Comparison of ENCODE assay signal across 32 cellular contexts in the genomic region with DNA sequence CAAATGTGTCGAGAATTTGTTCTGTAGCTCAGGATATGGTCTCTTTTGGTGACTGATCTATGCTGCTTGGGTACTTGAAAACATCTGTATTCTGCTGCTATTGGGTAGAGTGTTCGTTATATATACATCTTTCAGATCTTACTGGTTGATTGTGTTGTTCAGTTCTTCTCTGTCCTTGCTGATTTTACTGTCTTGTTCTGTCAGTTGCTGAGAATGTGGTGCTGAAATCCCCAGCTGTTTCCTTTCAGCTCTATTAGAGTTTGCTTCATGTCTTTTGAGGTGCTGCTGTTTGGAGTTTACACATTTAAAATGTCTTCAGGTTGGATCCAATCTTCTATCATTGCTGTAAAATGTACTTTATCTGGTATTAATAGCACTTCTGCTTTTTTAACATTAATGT. TPM values are rescaled to one million over a fixed set of nuclear protein-coding genes. Genes with fewer than 3 reads are reported as not detected.
A peak's percentile ranks its signal among the peaks of the same experiment; 100 is the strongest.
DNase-seq lines count a peak whose midpoint lies in the region; ATAC-seq, FAIRE-seq and TF ChIP-seq lines count a peak whose summit lies in the region.
"Had no signal": no experiment of that assay in that cellular context is flagged by ENCODE, and none has a peak within 500 bp of the region (broad histone marks: within the 10 kb centered on the region; RNA-seq: fewer than 3 reads in every experiment).

No MANE protein-coding gene starts in this region.

- H3K79me2 ChIP-seq in OCI-LY7 (ENCODE audit: insufficient read depth, low read depth, low read length) (peaks cover 98% of the 10 kb centered on the region), endothelial cell of umbilical vein (ENCODE audit: control insufficient read depth, insufficient read depth, low read length) (no peaks in the 10 kb centered on the region)

- TF ChIP-seq POLR2A in endothelial cell of umbilical vein (IDR thresholded peaks at IDR 0.05; ENCODE audit: low read depth, low read length) = no peak

- dilution Hi-C loops in endothelial cell of umbilical vein (cut with MboI; ENCODE audit: extremely low pct_ligation_motif_present, low sequenced_read_pairs) = no loop called here

- peak; percentile 40 for FAIRE-seq in endothelial cell of umbilical vein (lab: Jason Lieb, UNC)
- FAIRE-seq: H1, K562, pancreas had no signal

- intact Hi-C loops in natural killer cell (cut with micrococcal nuclease) (no loop called here), OCI-LY7 (cut with micrococcal nuclease; ENCODE audit: unreplicated experiment) (no loop called here), endothelial cell of umbilical vein (cut with micrococcal nuclease) (no loop called here)

- H3K4me3 ChIP-seq in OCI-LY7 (ENCODE audit: low read depth, low read length, poor library complexity, severe bottlenecking) (no peak overlapping the region), endothelial cell of umbilical vein (replicated peaks in 1 of 3; ENCODE audit: insufficient read depth in 1 of 3, low read depth in 1 of 3, low read length in 3 of 3) (no peak overlapping the region)
- H3K4me3 ChIP-seq: A549, body of pancreas, esophagus squamous epithelium, heart right ventricle, K562, pancreas, thoracic aorta, uterus had no signal

- H3K36me3 Mint-ChIP-seq in natural killer cell treated with Interleukin-12 subunit alpha and Interleukin-12 subunit beta and Interleukin-15 and Interleukin-18, amount 100 ng/mL, for 72 hours = peaks cover 17% of the 10 kb centered on the region
- peaks cover 5% of the 10 kb centered on the region for H3K36me3 Mint-ChIP-seq in natural killer cell
- H3K36me3 Mint-ChIP-seq in stimulated activated memory B cell treated with anti-CD40 and anti-IgM and Interleukin-4, amounts not matched to agents 10 μg/mL and 1 μg/mL and 100 μg/mL, for 72 hours = peaks cover 84% of the 10 kb centered on the region

- H3K27ac ChIP-seq in OCI-LY7 (ENCODE audit: low read depth, low read length, poor library complexity, severe bottlenecking) (peak overlapping the region; percentile 31), endothelial cell of umbilical vein (ENCODE audit: insufficient read depth, low read depth, low read length) (no peak overlapping the region)
- H3K27ac ChIP-seq: A549, body of pancreas, esophagus squamous epithelium, heart right ventricle, pancreas, thoracic aorta, uterus, WERI-Rb-1 had no signal

- H3K36me3 ChIP-seq in OCI-LY7 (ENCODE audit: insufficient read depth, low read length) (peaks cover 95% of the 10 kb centered on the region), endothelial cell of umbilical vein (ENCODE audit: control insufficient read depth in 2 of 2, extremely low read depth in 1 of 2, insufficient read depth in 2 of 2, low read length in 2 of 2) (peaks cover 0 to 23% of the 10 kb centered on the region in 2 experiments)
- H3K36me3 ChIP-seq: pancreas, thoracic aorta, WERI-Rb-1 had no signal

- H2AFZ ChIP-seq in OCI-LY7 (ENCODE audit: low read length) = no peak overlapping the region
- no peak overlapping the region for H2AFZ ChIP-seq in endothelial cell of umbilical vein (ENCODE audit: low read depth, low read length)

- peaks cover 55% of the 10 kb centered on the region for H3K4me1 ChIP-seq in OCI-LY7 (ENCODE audit: insufficient read depth, low read length, poor library complexity, severe bottlenecking)
- no peaks in the 10 kb centered on the region for H3K4me1 ChIP-seq in endothelial cell of umbilical vein (ENCODE audit: control insufficient read depth, extremely low read depth, insufficient read depth, low read length)
- H3K4me1 ChIP-seq: A549, pancreas, uterus had no signal

- CTCF ChIA-PET in OCI-LY7 (lab: Charles Lee; ENCODE audit: unreplicated experiment) = no interaction called here
- CTCF ChIA-PET in endothelial cell of umbilical vein (lab: Charles Lee) = interaction anchor here (1.2 to 1.8 kb wide), 3 partner anchors 11 to 15 kb away, joined by 3 to 6 read pairs (median 6); no protein-coding TSS in a partner anchor

- H3K27ac Mint-ChIP-seq in natural killer cell treated with Interleukin-12 subunit alpha and Interleukin-12 subunit beta and Interleukin-15 and Interleukin-18, amount 100 ng/mL, for 72 hours = peak overlapping the region in 1 of 2 donors; percentile 13
- no peak overlapping the region for H3K27ac Mint-ChIP-seq in natural killer cell
- peak overlapping the region; percentile 13 for H3K27ac Mint-ChIP-seq in stimulated activated memory B cell treated with anti-CD40 and anti-IgM and Interleukin-4, amounts not matched to agents 10 μg/mL and 1 μg/mL and 100 μg/mL, for 72 hours
- H3K27ac Mint-ChIP-seq: activated CD4-positive, alpha-beta T cell treated with anti-CD3 and anti-CD28 coated beads, Interleukin-2, amount 10 ng/mL, durations not matched to agents 7 days and 5 days; nephron progenitor cell had no signal

- H3K27me3 ChIP-seq in endothelial cell of umbilical vein (ENCODE audit: control insufficient read depth in 2 of 2, insufficient read depth in 2 of 2, low read length in 2 of 2) = no peaks in the 10 kb centered on the region
- H3K27me3 ChIP-seq: body of pancreas, esophagus squamous epithelium, heart right ventricle, pancreas, uterus had no signal

- H3K4me3 Mint-ChIP-seq in natural killer cell treated with Interleukin-12 subunit alpha and Interleukin-12 subunit beta and Interleukin-15 and Interleukin-18, amount 100 ng/mL, for 72 hours = peak overlapping the region; percentile 8
- H3K4me3 Mint-ChIP-seq in natural killer cell = no peak overlapping the region
- H3K4me3 Mint-ChIP-seq in stimulated activated memory B cell treated with anti-CD40 and anti-IgM and Interleukin-4, amounts not matched to agents 10 μg/mL and 1 μg/mL and 100 μg/mL, for 72 hours = peak overlapping the region; percentile 12
- H3K4me3 Mint-ChIP-seq: activated CD4-positive, alpha-beta T cell treated with anti-CD3 and anti-CD28 coated beads, Interleukin-2, amount 10 ng/mL, durations not matched to agents 7 days and 5 days; activated T-cell treated with anti-CD3 and anti-CD28 coated beads, Interleukin-2, amount 50 U/mL, for 4 hours; nephron progenitor cell had no signal

- H3K9ac ChIP-seq in endothelial cell of umbilical vein (replicated peaks; ENCODE audit: extremely low read depth, insufficient read depth, low read length) = no peak overlapping the region

- no peaks in the 10 kb centered on the region for H3K9me2 ChIP-seq in OCI-LY7 (ENCODE audit: insufficient read depth, low read length)

- POLR2A ChIA-PET in OCI-LY7 (lab: Charles Lee) = interaction anchor here (1.8 to 3.2 kb wide), 2 partner anchors 13 to 24 kb away, joined by 6 to 15 read pairs; partner anchors contain the start of gene BCL2L11
- POLR2A ChIA-PET in endothelial cell of umbilical vein (lab: Charles Lee) = no interaction called here

- no peaks in the 10 kb centered on the region for H3K9me1 ChIP-seq in endothelial cell of umbilical vein (replicated peaks; ENCODE audit: control insufficient read depth, extremely low read depth, insufficient read depth, low read length)

- peaks cover 26 to 27% of the 10 kb centered on the region in 2 donors for H3K4me1 Mint-ChIP-seq in natural killer cell treated with Interleukin-12 subunit alpha and Interleukin-12 subunit beta and Interleukin-15 and Interleukin-18, amount 100 ng/mL, for 72 hours (ENCODE audit: low read depth in 2 of 2)
- peaks cover 0 to 24% of the 10 kb centered on the region in 2 donors for H3K4me1 Mint-ChIP-seq in natural killer cell
- peaks cover 72% of the 10 kb centered on the region for H3K4me1 Mint-ChIP-seq in stimulated activated memory B cell treated with anti-CD40 and anti-IgM and Interleukin-4, amounts not matched to agents 10 μg/mL and 1 μg/mL and 100 μg/mL, for 72 hours

- no peak for TF ChIP-seq CTCF in natural killer cell (IDR thresholded peaks at IDR 0.05)
- no peak for TF ChIP-seq CTCF in OCI-LY7 (conservative IDR thresholded peaks at IDR 0.05; ENCODE audit: low read length)
- TF ChIP-seq CTCF in endothelial cell of umbilical vein (IDR thresholded peaks at IDR 0.05; ENCODE audit: extremely low read depth in 1 of 2, insufficient read depth in 1 of 2, low read depth in 1 of 2, low read length in 2 of 2) = no peak

- H3K4me2 ChIP-seq in OCI-LY7 (ENCODE audit: low read length) = peak overlapping the region; percentile 43; the same call in 1 of the 2 replicates
- H3K4me2 ChIP-seq in endothelial cell of umbilical vein (ENCODE audit: insufficient read depth, low read length) = no peak overlapping the region
- H3K4me2 ChIP-seq: A549 had no signal

- H3K9me3 ChIP-seq in OCI-LY7 (ENCODE audit: low read length) (no peaks in the 10 kb centered on the region), endothelial cell of umbilical vein (replicated peaks; ENCODE audit: control insufficient read depth, insufficient read depth, low read length) (no peaks in the 10 kb centered on the region)
- H3K9me3 ChIP-seq: A549, body of pancreas, esophagus squamous epithelium, heart right ventricle, pancreas, thoracic aorta, uterus had no signal

- no peaks in the 10 kb centered on the region for H3K27me3 Mint-ChIP-seq in natural killer cell treated with Interleukin-12 subunit alpha and Interleukin-12 subunit beta and Interleukin-15 and Interleukin-18, amount 100 ng/mL, for 72 hours
- no peaks in the 10 kb centered on the region for H3K27me3 Mint-ChIP-seq in natural killer cell (ENCODE audit: low read depth in 2 of 2)
- H3K27me3 Mint-ChIP-seq in stimulated activated memory B cell treated with anti-CD40 and anti-IgM and Interleukin-4, amounts not matched to agents 10 μg/mL and 1 μg/mL and 100 μg/mL, for 72 hours = no peaks in the 10 kb centered on the region
- H3K27me3 Mint-ChIP-seq: activated CD4-positive, alpha-beta T cell treated with anti-CD3 and anti-CD28 coated beads, Interleukin-2, amount 10 ng/mL, durations not matched to agents 7 days and 5 days had no signal

- DNase-seq in natural killer cell treated with Interleukin-12 subunit alpha and Interleukin-12 subunit beta and Interleukin-15 and Interleukin-18, amount 100 ng/mL, for 72 hours (ENCODE audit: low spot score) = no peak
- DNase-seq in natural killer cell (no peak), OCI-LY7 (ENCODE audit: low spot score) (no peak), endothelial cell of umbilical vein (ENCODE audit: low read depth, low spot score) (no peak), NCI-H146 treated with DMSO at 0.1 percent for 48 hours (lab: John Stamatoyannopoulos, UW; ENCODE audit: unreplicated experiment) (no peak)
- DNase-seq in activated CD8-positive, alpha-beta memory T cell treated with anti-CD3 and anti-CD28 coated beads, Interleukin-2, amount 50 U/mL, for 4 hours = no peak
- DNase-seq: activated CD4-positive, alpha-beta T cell treated with anti-CD3 and anti-CD28 coated beads, Interleukin-2, amount 10 ng/mL, durations not matched to agents 7 days and 5 days; activated gamma-delta T cell treated with Interleukin-2 at 50 U/mL for 16 hours; activated T-cell treated with anti-CD3 and anti-CD28 coated beads, Interleukin-2, amount 50 U/mL, for 4 hours; body of pancreas; dermis blood vessel endothelial cell; esophagus squamous epithelium; foreskin melanocyte; heart right ventricle; NCI-H1092 treated with DMSO at 0.1 percent for 48 hours; NCI-H187; NCI-H446 treated with DMSO at 0.1 percent for 48 hours; NCI-H774; nephron progenitor cell; pancreas; SIG-M5; small intestine; stimulated activated naive CD4-positive, alpha-beta T cell treated with Interleukin-2 at 50 U/mL for 16 hours; T1000; uterus; WERI-Rb-1 had no signal

- no peaks in the 10 kb centered on the region for H3K9me3 Mint-ChIP-seq in natural killer cell treated with Interleukin-12 subunit alpha and Interleukin-12 subunit beta and Interleukin-15 and Interleukin-18, amount 100 ng/mL, for 72 hours
- H3K9me3 Mint-ChIP-seq in natural killer cell = no peaks in the 10 kb centered on the region
- no peaks in the 10 kb centered on the region for H3K9me3 Mint-ChIP-seq in stimulated activated memory B cell treated with anti-CD40 and anti-IgM and Interleukin-4, amounts not matched to agents 10 μg/mL and 1 μg/mL and 100 μg/mL, for 72 hours
- H3K9me3 Mint-ChIP-seq: activated CD4-positive, alpha-beta T cell treated with anti-CD3 and anti-CD28 coated beads, Interleukin-2, amount 10 ng/mL, durations not matched to agents 7 days and 5 days; activated T-cell treated with anti-CD3 and anti-CD28 coated beads, Interleukin-2, amount 50 U/mL, for 4 hours had no signal

- H4K20me1 ChIP-seq in OCI-LY7 (ENCODE audit: insufficient read depth, low read length) (peaks cover 66% of the 10 kb centered on the region), endothelial cell of umbilical vein (replicated peaks; ENCODE audit: control insufficient read depth, extremely low read depth, insufficient read depth, low read length) (peaks cover 2% of the 10 kb centered on the region)

- BruUV-seq in OCI-LY7 (replicated peaks; lab: Mats Ljungman, UMichigan) (no TSS peak), endothelial cell of umbilical vein (replicated peaks; lab: Mats Ljungman, UMichigan) (no TSS peak)

- ATAC-seq in natural killer cell treated with Interleukin-12 subunit alpha and Interleukin-12 subunit beta and Interleukin-15 and Interleukin-18, amount 100 ng/mL, for 72 hours = no peak
- no peak for ATAC-seq in natural killer cell
- ATAC-seq in stimulated activated memory B cell treated with anti-CD40 and anti-IgM and Interleukin-4, amounts not matched to agents 10 μg/mL and 1 μg/mL and 100 μg/mL, for 72 hours = no peak
- ATAC-seq in GM21447 (IDR thresholded peaks at IDR 0.05; ENCODE audit: unreplicated experiment) = no peak
- ATAC-seq: activated T-cell treated with anti-CD3 and anti-CD28 coated beads, Interleukin-2, amount 50 U/mL, for 4 hours; body of pancreas; heart right ventricle; pancreas had no signal

RNA-seq across cellular contexts. Expression of gene BCL2L11, which starts 12.9 kb away (rescaled TPM):
- total RNA-seq in natural killer cell treated with Interleukin-12 subunit alpha and Interleukin-12 subunit beta and Interleukin-15 and Interleukin-18, amount 100 ng/mL, for 72 hours = 10 to 100 TPM; 19.2 to 26.6 TPM
- total RNA-seq in natural killer cell (10 to 100 TPM; 27.4 to 56.9 (median 39.9) TPM), OCI-LY7 (2022) (20.3 and 21.2 TPM in 2 replicates), endothelial cell of umbilical vein (22.2 and 26.6 TPM in 2 replicates)
- total RNA-seq in OCI-LY7 (2014; rRNA removed; shearing (Covaris generic)) = 10.9 and 16.0 TPM in 2 replicates
- polyA plus RNA-seq in endothelial cell of umbilical vein = 12.9 and 21.7 TPM in 2 replicates
- polyA plus RNA-seq in endothelial cell of umbilical vein (2011; cell fraction: cytosol; rRNA removed) = 9.2 and 9.7 TPM in 2 replicates
- polyA plus RNA-seq in endothelial cell of umbilical vein (2011; cell fraction: nucleus; rRNA removed) = 40.3 and 48.4 TPM in 2 replicates
- 4.3 and 7.0 TPM in 2 replicates for polyA plus RNA-seq in endothelial cell of umbilical vein (2012)
- 29.3 and 38.0 TPM in 2 replicates for polyA minus RNA-seq in endothelial cell of umbilical vein
- 7.2 TPM for polyA minus RNA-seq in endothelial cell of umbilical vein (2011; cell fraction: cytosol; rRNA and poly(A)+ RNA removed)
- 121 and 193 TPM in 2 replicates for polyA minus RNA-seq in endothelial cell of umbilical vein (2011; cell fraction: nucleus; rRNA and poly(A)+ RNA removed)
